12 cellular contexts compared by ENCODE assay signal in genomic region chr6:16694789-16695188, GRCh38.
DNase-seq lines count a peak whose midpoint lies in the region; ATAC-seq and TF ChIP-seq lines count a peak whose summit lies in the region.
"Had no signal": no experiment of that assay in that cellular context is flagged by ENCODE, and none has a peak within 500 bp of the region (broad histone marks: within the 10 kb centered on the region; RNA-seq: fewer than 3 reads in every experiment).

No MANE protein-coding gene starts in this region.

- peak overlapping the region; percentile 23 for H3K4me3 Mint-ChIP-seq in activated T-helper 1 cell treated with anti-CD3 and anti-CD28 coated beads, Interleukin-12 subunit alpha, Interleukin-12 subunit beta, Interleukin-2, Interleukin-4 antibody, amounts not matched to agents 30 ng/mL and 10 ng/mL and 1 ng/mL, durations not matched to agents 14 hours and 24 hours and 36 hours

- peaks cover 33% of the 10 kb centered on the region for H3K36me3 Mint-ChIP-seq in activated T-helper 1 cell treated with anti-CD3 and anti-CD28 coated beads, Interleukin-12 subunit alpha, Interleukin-12 subunit beta, Interleukin-2, Interleukin-4 antibody, amounts not matched to agents 30 ng/mL and 10 ng/mL and 1 ng/mL, durations not matched to agents 14 hours and 24 hours and 36 hours (ENCODE audit: low read depth)

- peaks cover 88% of the 10 kb centered on the region for H3K4me1 Mint-ChIP-seq in activated T-helper 1 cell treated with anti-CD3 and anti-CD28 coated beads, Interleukin-12 subunit alpha, Interleukin-12 subunit beta, Interleukin-2, Interleukin-4 antibody, amounts not matched to agents 30 ng/mL and 10 ng/mL and 1 ng/mL, durations not matched to agents 14 hours and 24 hours and 36 hours (ENCODE audit: low read depth)

- ATAC-seq in GM19023 (IDR thresholded peaks at IDR 0.05; ENCODE audit: unreplicated experiment), result peak; percentile 54
- ATAC-seq in HG03045 (IDR thresholded peaks at IDR 0.05; ENCODE audit: unreplicated experiment), result peak; percentile 62
- no peak for ATAC-seq in esophagus mucosa

- H3K9me3 ChIP-seq in SJCRH30 (replicated peaks) (no peaks in the 10 kb centered on the region), colonic mucosa (no peaks in the 10 kb centered on the region)

- no peak overlapping the region for H3K9ac ChIP-seq in colonic mucosa (ENCODE audit: low read depth in 2 of 2, low read length in 2 of 2)

- H3K27ac Mint-ChIP-seq in activated T-helper 1 cell treated with anti-CD3 and anti-CD28 coated beads, Interleukin-12 subunit alpha, Interleukin-12 subunit beta, Interleukin-2, Interleukin-4 antibody, amounts not matched to agents 30 ng/mL and 10 ng/mL and 1 ng/mL, durations not matched to agents 14 hours and 24 hours and 36 hours, result peak overlapping the region; percentile 77

- H3K27me3 ChIP-seq in SJCRH30 (no peaks in the 10 kb centered on the region), colonic mucosa (no peaks in the 10 kb centered on the region)
- H3K27me3 ChIP-seq: cardiac muscle cell had no signal

- POLR2A ChIA-PET in GM10248 (lab: Yijun Ruan, JAX), result no interaction called here

- H3K4me3 ChIP-seq in SJCRH30 (no peak overlapping the region), colonic mucosa (no peak overlapping the region)
- H3K4me3 ChIP-seq: cardiac muscle cell had no signal

- H3K27me3 Mint-ChIP-seq in activated T-helper 1 cell treated with anti-CD3 and anti-CD28 coated beads, Interleukin-12 subunit alpha, Interleukin-12 subunit beta, Interleukin-2, Interleukin-4 antibody, amounts not matched to agents 30 ng/mL and 10 ng/mL and 1 ng/mL, durations not matched to agents 14 hours and 24 hours and 36 hours (ENCODE audit: insufficient read depth), result no peaks in the 10 kb centered on the region

- intact Hi-C loops in activated T-helper 1 cell treated with anti-CD3 and anti-CD28 coated beads, Interleukin-12 subunit alpha, Interleukin-12 subunit beta, Interleukin-2, Interleukin-4 antibody, amounts not matched to agents 30 ng/mL and 10 ng/mL and 1 ng/mL, durations not matched to agents 14 hours and 24 hours and 36 hours (cut with micrococcal nuclease), result loop anchor here (1.0 to 10.0 kb wide), 4 partner anchors 9 to 920 kb away; no protein-coding TSS in a partner anchor
- intact Hi-C loops in colonic mucosa (cut with DNase I), result no loop called here

- H3K4me1 ChIP-seq in SJCRH30 (no peaks in the 10 kb centered on the region), colonic mucosa (no peaks in the 10 kb centered on the region)

- H3K27ac ChIP-seq in SJCRH30 (no peak overlapping the region), colonic mucosa (no peak overlapping the region)
- H3K27ac ChIP-seq: cardiac muscle cell had no signal

- DNase-seq in GM10248 (ENCODE audit: extremely low spot score), result peak; percentile 28
- DNase-seq in activated T-helper 1 cell treated with anti-CD3 and anti-CD28 coated beads, Interleukin-12 subunit alpha, Interleukin-12 subunit beta, Interleukin-2, Interleukin-4 antibody, amounts not matched to agents 30 ng/mL and 10 ng/mL and 1 ng/mL, durations not matched to agents 14 hours and 24 hours and 36 hours (ENCODE audit: low spot score), result no peak
- DNase-seq in NCI-H748 (lab: John Stamatoyannopoulos, UW; ENCODE audit: unreplicated experiment), result no peak
- no peak for DNase-seq in SJCRH30
- no peak for DNase-seq in colonic mucosa
- DNase-seq: DMS153, hippocampal formation, occipital lobe had no signal

- H3K9me3 Mint-ChIP-seq in activated T-helper 1 cell treated with anti-CD3 and anti-CD28 coated beads, Interleukin-12 subunit alpha, Interleukin-12 subunit beta, Interleukin-2, Interleukin-4 antibody, amounts not matched to agents 30 ng/mL and 10 ng/mL and 1 ng/mL, durations not matched to agents 14 hours and 24 hours and 36 hours, result peaks cover 5% of the 10 kb centered on the region

- H3K36me3 ChIP-seq in SJCRH30 (no peaks in the 10 kb centered on the region), colonic mucosa (no peaks in the 10 kb centered on the region)
- H3K36me3 ChIP-seq: cardiac muscle cell had no signal

- TF ChIP-seq CTCF in GM10248 (IDR thresholded peaks at IDR 0.05; ENCODE audit: control extremely low read depth, extremely low read depth, low read depth, missing control alignments) (no peak), colonic mucosa (IDR thresholded peaks at IDR 0.05) (no peak)

- CTCF ChIA-PET in GM10248 (lab: Yijun Ruan, JAX), result interaction anchor here (0.6 to 1.8 kb wide), 4 partner anchors 13 to 202 kb away, joined by 3 read pairs; no protein-coding TSS in a partner anchor
